27 cellular contexts compared by ENCODE assay signal in the genomic region with DNA sequence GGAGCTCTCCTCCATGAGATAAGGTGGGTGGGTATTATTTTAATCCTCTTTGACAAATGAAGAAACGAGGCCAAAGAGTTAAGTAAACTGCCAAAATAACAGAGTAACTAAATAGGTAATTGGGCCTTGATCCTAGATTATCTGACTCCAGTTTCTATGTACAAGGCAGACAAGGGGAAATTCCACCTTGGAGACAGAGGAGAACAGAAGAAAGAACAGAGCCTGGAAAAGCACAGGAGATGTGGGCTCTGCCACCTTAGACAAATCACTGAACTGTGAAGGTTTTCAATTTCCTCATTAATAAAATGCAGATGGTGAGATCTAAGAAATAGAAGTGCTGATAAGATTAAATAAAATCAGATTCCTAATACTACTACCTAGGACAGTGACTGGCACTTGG.
"Had no signal": no experiment of that assay in that cellular context is flagged by ENCODE, and none has a peak within 500 bp of the region (broad histone marks: within the 10 kb centered on the region; RNA-seq: fewer than 3 reads in every experiment).

No MANE protein-coding gene starts in this region.

- H3K4me3 ChIP-seq: coronary artery, dorsolateral prefrontal cortex, esophagus squamous epithelium, gastrocnemius medialis, heart right ventricle, left lung, lower lobe of right lung, mucosa of descending colon had no signal

- H3K27me3 ChIP-seq: gastrocnemius medialis had no signal

- H3K36me3 ChIP-seq: esophagus squamous epithelium, gastrocnemius medialis, heart right ventricle, left lung, lower lobe of right lung had no signal

- H3K27ac Mint-ChIP-seq: mesothelial cell of epicardium, naive B cell had no signal

- H3K4me3 Mint-ChIP-seq: mesothelial cell of epicardium had no signal

- FAIRE-seq: colon, endometrium, islet of Langerhans, keratinocyte had no signal

- H3K27ac ChIP-seq: coronary artery, dorsolateral prefrontal cortex, epithelial cell of prostate, esophagus squamous epithelium, gastrocnemius medialis, heart right ventricle, left lung, lower lobe of right lung had no signal

- ATAC-seq: esophagus mucosa, gastrocnemius medialis, heart right ventricle, left cardiac atrium, left lung, left ventricle myocardium superior, lower lobe of right lung, mucosa of descending colon had no signal

- DNase-seq: dermis blood vessel endothelial cell; dorsolateral prefrontal cortex; effector CD4-positive, alpha-beta T cell; effector memory CD4-positive, alpha-beta T cell; erythroblast; esophagus squamous epithelium; foreskin fibroblast; foreskin melanocyte; gastrocnemius medialis; glutamatergic neuron; head of caudate nucleus; heart right ventricle; left cardiac atrium; left lung; left ventricle myocardium superior; lower lobe of right lung; mesenchymal stem cell; mucosa of descending colon; naive B cell had no signal

- H3K9me3 ChIP-seq: left lung, lower lobe of right lung, mucosa of descending colon had no signal

- H3K4me1 Mint-ChIP-seq: naive B cell had no signal

- H3K4me1 ChIP-seq: esophagus squamous epithelium, gastrocnemius medialis, heart right ventricle, left lung, lower lobe of right lung had no signal
